Comparison of ENCODE assay signal across 9 cellular contexts in genomic region chr1:212667223-212668139, GRCh38. TPM values are rescaled to one million over a fixed set of nuclear protein-coding genes. Genes with fewer than 3 reads are reported as not detected.
DNase-seq lines count a peak whose midpoint lies in the region; ATAC-seq and TF ChIP-seq lines count a peak whose summit lies in the region.
"Had no signal": no experiment of that assay in that cellular context is flagged by ENCODE, and none has a peak within 500 bp of the region (broad histone marks: within the 10 kb centered on the region; RNA-seq: fewer than 3 reads in every experiment).

No MANE protein-coding gene starts in this region.

- no peaks in the 10 kb centered on the region for H3K9me3 Mint-ChIP-seq in activated CD4-positive, alpha-beta T cell treated with anti-CD3 and anti-CD28 coated beads, Interleukin-2, amount 10 ng/mL, durations not matched to agents 24 days and 14 days
- no peaks in the 10 kb centered on the region for H3K9me3 Mint-ChIP-seq in dendritic cell treated with granulocyte-macrophage colony-stimulating factor and Interleukin-4, amounts not matched to agents 40 ng/mL and 50 ng/mL, for 4 days

- ATAC-seq in upper lobe of right lung: peak; percentile 54
- no peak for ATAC-seq in HG02970 (IDR thresholded peaks at IDR 0.05; ENCODE audit: low FRiP score, unreplicated experiment)

- H3K9me3 ChIP-seq in upper lobe of right lung: no peaks in the 10 kb centered on the region
- no peaks in the 10 kb centered on the region for H3K9me3 ChIP-seq in effector memory CD4-positive, alpha-beta T cell (ENCODE audit: control insufficient read depth, low read length)
- H3K9me3 ChIP-seq: Caco-2 had no signal

- H3K36me3 ChIP-seq in upper lobe of right lung: no peaks in the 10 kb centered on the region
- no peaks in the 10 kb centered on the region for H3K36me3 ChIP-seq in effector memory CD4-positive, alpha-beta T cell (ENCODE audit: control insufficient read depth, insufficient read depth, low read length)

- H3K4me1 Mint-ChIP-seq in activated CD4-positive, alpha-beta T cell treated with anti-CD3 and anti-CD28 coated beads, Interleukin-2, amount 10 ng/mL, durations not matched to agents 24 days and 14 days: peaks cover 36% of the 10 kb centered on the region
- peaks cover 81% of the 10 kb centered on the region for H3K4me1 Mint-ChIP-seq in dendritic cell treated with granulocyte-macrophage colony-stimulating factor and Interleukin-4, amounts not matched to agents 40 ng/mL and 50 ng/mL, for 4 days (ENCODE audit: low read depth)

- H3K27ac ChIP-seq in upper lobe of right lung: peak overlapping the region; percentile 87
- no peak overlapping the region for H3K27ac ChIP-seq in effector memory CD4-positive, alpha-beta T cell (ENCODE audit: insufficient read depth, low read length, poor library complexity, severe bottlenecking)

- no peak overlapping the region for H3K4me3 ChIP-seq in upper lobe of right lung
- H3K4me3 ChIP-seq in effector memory CD4-positive, alpha-beta T cell (ENCODE audit: insufficient read depth, low read depth, low read length, poor library complexity, severe bottlenecking): no peak overlapping the region

- no peaks in the 10 kb centered on the region for H3K36me3 Mint-ChIP-seq in activated CD4-positive, alpha-beta T cell treated with anti-CD3 and anti-CD28 coated beads, Interleukin-2, amount 10 ng/mL, durations not matched to agents 24 days and 14 days (ENCODE audit: low read depth)
- H3K36me3 Mint-ChIP-seq in dendritic cell treated with granulocyte-macrophage colony-stimulating factor and Interleukin-4, amounts not matched to agents 40 ng/mL and 50 ng/mL, for 4 days (ENCODE audit: low read depth): no peaks in the 10 kb centered on the region

- H3K27me3 Mint-ChIP-seq in activated CD4-positive, alpha-beta T cell treated with anti-CD3 and anti-CD28 coated beads, Interleukin-2, amount 10 ng/mL, durations not matched to agents 24 days and 14 days: peaks cover 15% of the 10 kb centered on the region
- no peaks in the 10 kb centered on the region for H3K27me3 Mint-ChIP-seq in dendritic cell treated with granulocyte-macrophage colony-stimulating factor and Interleukin-4, amounts not matched to agents 40 ng/mL and 50 ng/mL, for 4 days

- intact Hi-C loops in activated CD4-positive, alpha-beta T cell treated with anti-CD3 and anti-CD28 coated beads, Interleukin-2, amount 10 ng/mL, durations not matched to agents 24 days and 14 days (cut with micrococcal nuclease): no loop called here
- intact Hi-C loops in dendritic cell treated with granulocyte-macrophage colony-stimulating factor and Interleukin-4, amounts not matched to agents 40 ng/mL and 50 ng/mL, for 4 days (cut with micrococcal nuclease): loop anchor here (1.0 to 5.0 kb wide), 2 partner anchors 33 to 50 kb away; no protein-coding TSS in a partner anchor
- intact Hi-C loops in upper lobe of right lung (cut with DNase I): no loop called here

- H3K4me3 Mint-ChIP-seq in activated CD4-positive, alpha-beta T cell treated with anti-CD3 and anti-CD28 coated beads, Interleukin-2, amount 10 ng/mL, durations not matched to agents 24 days and 14 days: no peak overlapping the region
- H3K4me3 Mint-ChIP-seq in dendritic cell treated with granulocyte-macrophage colony-stimulating factor and Interleukin-4, amounts not matched to agents 40 ng/mL and 50 ng/mL, for 4 days: peak overlapping the region; percentile 57

- peak overlapping the region; percentile 29 for H3K27ac Mint-ChIP-seq in activated CD4-positive, alpha-beta T cell treated with anti-CD3 and anti-CD28 coated beads, Interleukin-2, amount 10 ng/mL, durations not matched to agents 24 days and 14 days
- peak overlapping the region; percentile 99 for H3K27ac Mint-ChIP-seq in dendritic cell treated with granulocyte-macrophage colony-stimulating factor and Interleukin-4, amounts not matched to agents 40 ng/mL and 50 ng/mL, for 4 days

- peaks cover 24% of the 10 kb centered on the region for H3K4me1 ChIP-seq in upper lobe of right lung
- H3K4me1 ChIP-seq in effector memory CD4-positive, alpha-beta T cell (ENCODE audit: control insufficient read depth, insufficient read depth, low read length, poor library complexity, severe bottlenecking): peaks cover 3% of the 10 kb centered on the region
- H3K4me1 ChIP-seq: Caco-2 had no signal

- DNase-seq in activated CD4-positive, alpha-beta T cell treated with anti-CD3 and anti-CD28 coated beads, Interleukin-2, amount 10 ng/mL, durations not matched to agents 24 days and 14 days: no peak
- no peak for DNase-seq in activated CD4-positive, alpha-beta T cell treated with anti-CD3 and anti-CD28 coated beads, Interleukin-2, amount 50 U/mL, for 48 hours
- DNase-seq in NCI-H69 (lab: John Stamatoyannopoulos, UW) (peak; percentile 57), mesenteric fat pad (ENCODE audit: low spot score) (peak; percentile 78), upper lobe of right lung (no peak)
- DNase-seq in effector memory CD4-positive, alpha-beta T cell: no peak

- no peak for TF ChIP-seq CTCF in upper lobe of right lung (IDR thresholded peaks at IDR 0.05)

- no peaks in the 10 kb centered on the region for H3K27me3 ChIP-seq in upper lobe of right lung
- H3K27me3 ChIP-seq in effector memory CD4-positive, alpha-beta T cell (replicated peaks; ENCODE audit: control insufficient read depth, insufficient read depth, low read length, poor library complexity, severe bottlenecking): no peaks in the 10 kb centered on the region

RNA-seq across cellular contexts. Expression of gene BATF3, which starts 32.2 kb away (rescaled TPM):
- 100.0 and 100 TPM in 2 replicates for total RNA-seq in activated CD4-positive, alpha-beta T cell treated with anti-CD3 and anti-CD28 coated beads, Interleukin-2, amount 10 ng/mL, durations not matched to agents 24 days and 14 days
- total RNA-seq in mesenteric fat pad (18.8 TPM), upper lobe of right lung (10.0 TPM)

RNA-seq across cellular contexts. Expression of gene ATF3, which starts 58.9 kb away (rescaled TPM):
- total RNA-seq in activated CD4-positive, alpha-beta T cell treated with anti-CD3 and anti-CD28 coated beads, Interleukin-2, amount 10 ng/mL, durations not matched to agents 24 days and 14 days: 21.2 and 29.5 TPM in 2 replicates
- total RNA-seq in mesenteric fat pad (113 TPM), upper lobe of right lung (28.9 TPM)

Comparison
In these comparisons a context has a peak if more than half of its experiments do, and no peak if none do; other contexts are left out.
1. DNase-seq: peak in NCI-H69 (single experiment) and mesenteric fat pad (single experiment); none in activated CD4-positive, alpha-beta T cell treated with anti-CD3 and anti-CD28 coated beads, Interleukin-2, amount 10 ng/mL, durations not matched to agents 24 days and 14 days (single experiment), activated CD4-positive, alpha-beta T cell treated with anti-CD3 and anti-CD28 coated beads, Interleukin-2, amount 50 U/mL, for 48 hours (0 of 2), upper lobe of right lung (single experiment) and effector memory CD4-positive, alpha-beta T cell (0 of 3).